Comparison of ENCODE assay signal across 8 cellular contexts in the genomic region with DNA sequence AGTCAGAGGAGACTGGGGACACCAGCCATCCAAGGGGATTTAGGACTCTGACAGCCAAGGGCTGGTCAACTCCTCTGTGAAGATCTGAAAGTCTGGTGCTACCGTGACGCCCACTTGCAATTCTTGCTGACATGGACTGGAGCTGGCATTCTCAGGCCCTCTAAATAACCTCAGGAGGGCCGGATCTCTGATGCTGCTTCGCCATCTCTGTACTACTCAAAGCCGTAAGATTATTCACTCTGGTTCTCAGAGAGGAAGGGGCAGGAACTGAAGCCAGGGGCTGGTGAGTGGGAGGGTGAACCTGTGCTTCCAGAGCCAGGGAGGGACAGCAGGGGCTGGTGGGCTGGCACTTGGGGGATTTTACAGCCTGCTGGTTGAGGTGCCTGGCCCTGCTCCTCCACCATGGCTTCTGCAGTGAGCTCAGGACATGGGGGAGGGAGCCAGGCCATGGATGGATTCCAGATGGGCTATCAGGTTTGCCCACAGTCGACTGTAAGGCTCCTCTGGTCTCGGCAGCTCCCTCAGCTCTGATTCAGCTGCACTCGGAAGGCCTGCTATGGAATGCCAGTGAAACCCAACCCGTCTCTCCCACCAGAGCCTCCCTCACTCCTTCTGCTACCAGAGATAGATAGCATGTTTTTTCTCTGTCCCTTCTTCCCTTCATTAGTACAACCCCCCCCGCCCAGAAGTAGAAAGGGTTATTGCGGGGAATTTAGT.
DNase-seq lines count a peak whose midpoint lies in the region; ATAC-seq and TF ChIP-seq lines count a peak whose summit lies in the region.
"Had no signal": no experiment of that assay in that cellular context is flagged by ENCODE, and none has a peak within 500 bp of the region (broad histone marks: within the 10 kb centered on the region; RNA-seq: fewer than 3 reads in every experiment).

No MANE protein-coding gene starts in this region.

- H3K36me3 Mint-ChIP-seq in brain, result no peaks in the 10 kb centered on the region
- peaks cover 5% of the 10 kb centered on the region for H3K36me3 Mint-ChIP-seq in type B pancreatic cell

- peaks cover 14% of the 10 kb centered on the region for H3K27me3 Mint-ChIP-seq in brain
- no peaks in the 10 kb centered on the region for H3K27me3 Mint-ChIP-seq in type B pancreatic cell

- DNase-seq in HS-27A (ENCODE audit: low read depth) (peak; percentile 19), left kidney (ENCODE audit: low read depth, low spot score) (peak; percentile 99), type B pancreatic cell (ENCODE audit: extremely low spot score, unreplicated experiment) (peak; percentile 73), NOMO-1 treated with dmso at 0.1 percent for 144 hours (lab: John Stamatoyannopoulos, UW; ENCODE audit: unreplicated experiment) (no peak), OCI-M1 (lab: John Stamatoyannopoulos, UW) (no peak)
- DNase-seq: substantia nigra had no signal

- H3K9me3 Mint-ChIP-seq in brain (no peaks in the 10 kb centered on the region), type B pancreatic cell (no peaks in the 10 kb centered on the region)

- ATAC-seq in activated CD4-positive, CD25-positive, alpha-beta regulatory T cell treated with anti-CD3 and anti-CD28 coated beads, Interleukin-2, amount 50 U/mL, for 24 hours, result no peak

- TF ChIP-seq CTCF in brain (conservative IDR thresholded peaks at IDR 0.05) (no peak), type B pancreatic cell (conservative IDR thresholded peaks at IDR 0.05) (no peak)

- H3K27ac Mint-ChIP-seq in brain (peak overlapping the region; percentile 25 to 93 (median 85)), type B pancreatic cell (peak overlapping the region; percentile 50)

- H3K4me1 Mint-ChIP-seq in brain (peaks cover 90% of the 10 kb centered on the region), type B pancreatic cell (ENCODE audit: unreplicated experiment) (peaks cover 78% of the 10 kb centered on the region)

- peak overlapping the region in 4 of 5 experiments; percentile 22 to 42 (median 40) for H3K4me3 Mint-ChIP-seq in brain
- peak overlapping the region; percentile 49 for H3K4me3 Mint-ChIP-seq in type B pancreatic cell

Comparison
In these comparisons a context has a peak if more than half of its experiments do, and no peak if none do; other contexts are left out.
1. DNase-seq: peak in HS-27A (single experiment), left kidney (single experiment) and type B pancreatic cell (single experiment); none in NOMO-1 treated with dmso at 0.1 percent for 144 hours (single experiment) and OCI-M1 (single experiment).